ENCODE assay signal across 8 cellular contexts in genomic region chr14:34693228-34693939, GRCh38. TPM values are rescaled to one million over a fixed set of nuclear protein-coding genes. Genes with fewer than 3 reads are reported as not detected.
DNase-seq lines count a peak whose midpoint lies in the region; ATAC-seq and TF ChIP-seq lines count a peak whose summit lies in the region.

No MANE protein-coding gene starts in this region.

- no peak overlapping the region for H3K9ac ChIP-seq in OCI-LY1 (ENCODE audit: low read length)

- H3K27me3 ChIP-seq in OCI-LY1 (ENCODE audit: insufficient read depth, low read length) = no peaks in the 10 kb centered on the region
- no peaks in the 10 kb centered on the region for H3K27me3 ChIP-seq in lower lobe of right lung (ENCODE audit: low read depth)
- H3K27me3 ChIP-seq in uterus = no peaks in the 10 kb centered on the region

- no peak for TF ChIP-seq POLR2A in uterus (IDR thresholded peaks at IDR 0.05)

- intact Hi-C loops in lower lobe of right lung (cut with DNase I) (no loop called here), uterus (cut with DNase I; ENCODE audit: low total_unique reads) (no loop called here)

- no peaks in the 10 kb centered on the region for H3K79me2 ChIP-seq in OCI-LY1 (ENCODE audit: insufficient read depth, low read length)

- TF ChIP-seq CTCF in OCI-LY1 (IDR thresholded peaks at IDR 0.05; ENCODE audit: low read length) = no peak
- no peak for TF ChIP-seq CTCF in lower lobe of right lung (IDR thresholded peaks at IDR 0.05)
- no peak for TF ChIP-seq CTCF in uterus (IDR thresholded peaks at IDR 0.05)

- DNase-seq in ELF-1 (ENCODE audit: low read depth, low spot score) (peak; percentile 87), cerebellum (ENCODE audit: low spot score) (peak; percentile 48), lower lobe of right lung (peak; percentile 64), uterus (peak in 1 of 2 donors; percentile 61), T1000 (lab: John Stamatoyannopoulos, UW) (no peak)

- ATAC-seq in lower lobe of right lung (peak; percentile 83 to 91), GM18870 (IDR thresholded peaks at IDR 0.05; ENCODE audit: unreplicated experiment) (no peak), HG03469 (IDR thresholded peaks at IDR 0.05; ENCODE audit: unreplicated experiment) (no peak)

- H4K20me1 ChIP-seq in OCI-LY1 (ENCODE audit: insufficient read depth, low read length) = no peaks in the 10 kb centered on the region

- H3F3A ChIP-seq in OCI-LY1 (ENCODE audit: insufficient read depth, low read length) = no peaks in the 10 kb centered on the region

- H2AFZ ChIP-seq in OCI-LY1 (ENCODE audit: low read length) = no peak overlapping the region

- peaks cover 10% of the 10 kb centered on the region for H3K4me1 ChIP-seq in OCI-LY1 (ENCODE audit: insufficient read depth, low read length, severe bottlenecking)
- no peaks in the 10 kb centered on the region for H3K4me1 ChIP-seq in lower lobe of right lung
- H3K4me1 ChIP-seq in uterus = no peaks in the 10 kb centered on the region

- H3K9me3 ChIP-seq in OCI-LY1 (ENCODE audit: low read length) = no peaks in the 10 kb centered on the region
- no peaks in the 10 kb centered on the region for H3K9me3 ChIP-seq in lower lobe of right lung
- no peaks in the 10 kb centered on the region for H3K9me3 ChIP-seq in uterus

- H3K4me2 ChIP-seq in OCI-LY1 (ENCODE audit: low read length) = peak overlapping the region; percentile 6; the same call in 1 of the 2 replicates

- H3K36me3 ChIP-seq in OCI-LY1 (ENCODE audit: insufficient read depth, low read length) (no peaks in the 10 kb centered on the region), lower lobe of right lung (no peaks in the 10 kb centered on the region), uterus (no peaks in the 10 kb centered on the region)

- H3K27ac ChIP-seq in OCI-LY1 (ENCODE audit: low read depth, low read length, poor library complexity, severe bottlenecking) (no peak overlapping the region), lower lobe of right lung (no peak overlapping the region), uterus (peak overlapping the region in 1 of 2 donors; percentile 38)

- H3K4me3 ChIP-seq in OCI-LY1 (ENCODE audit: low read depth, low read length, poor library complexity, severe bottlenecking) (no peak overlapping the region), lower lobe of right lung (peak overlapping the region; percentile 46), uterus (peak overlapping the region; percentile 15 to 35)

- H3K9me2 ChIP-seq in OCI-LY1 (ENCODE audit: low read depth, low read length) = no peaks in the 10 kb centered on the region

RNA-seq across cellular contexts. Expression of gene CFL2, which starts 21.0 kb away (rescaled TPM):
- 38.2 TPM for total RNA-seq in cerebellum
- 34.6 TPM for total RNA-seq in lower lobe of right lung
- total RNA-seq in uterus = 100 to 1,000 TPM; 108 to 231 (median 139) TPM

Comparison
In these comparisons a context has a peak if more than half of its experiments do, and no peak if none do; other contexts are left out.
1. ATAC-seq: peak in lower lobe of right lung (2 of 2); none in GM18870 (single experiment) and HG03469 (single experiment).